ENCODE assay signal across 28 cellular contexts in the genomic region with DNA sequence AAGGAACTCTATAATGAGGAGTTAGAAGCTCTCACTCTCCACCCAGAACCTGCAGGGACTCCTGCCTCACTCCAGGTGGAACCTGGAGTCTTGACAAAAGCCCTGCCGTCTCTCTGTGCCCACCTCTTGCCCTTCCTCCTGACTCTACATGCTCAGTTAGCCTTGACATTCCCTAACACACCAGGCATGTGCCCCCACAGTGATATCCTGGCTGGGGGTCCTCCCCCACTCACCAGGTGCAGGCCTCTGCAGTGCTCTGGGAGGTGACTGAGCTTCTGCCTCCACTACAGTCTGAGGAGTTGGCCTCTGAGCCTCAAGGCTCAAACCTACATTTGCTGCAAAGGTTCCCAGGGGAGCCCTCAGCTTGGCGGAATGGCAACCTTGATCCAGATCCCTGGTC.
"Had no signal": no experiment of that assay in that cellular context is flagged by ENCODE, and none has a peak within 500 bp of the region (broad histone marks: within the 10 kb centered on the region; RNA-seq: fewer than 3 reads in every experiment).

No MANE protein-coding gene starts in this region.

- H3K9me3 Mint-ChIP-seq: stimulated activated naive CD8-positive, alpha-beta T cell treated with anti-CD3 and anti-CD28 coated beads, Interleukin-15, Interleukin-2, amounts not matched to agents 100 ng/mL and 50 ng/mL, for 24 hours; type B pancreatic cell had no signal

- H3K36me3 Mint-ChIP-seq: stimulated activated effector memory CD8-positive, alpha-beta T cell treated with anti-CD3 and anti-CD28 coated beads, Interleukin-12 subunit alpha, Interleukin-12 subunit beta, amount 100 ng/mL, for 72 hours; stimulated activated memory B cell treated with anti-CD40 and anti-IgM and Interleukin-4, amounts not matched to agents 10 μg/mL and 1 μg/mL and 100 μg/mL, for 72 hours; stimulated activated naive B cell treated with anti-CD40 and anti-IgM and Interleukin-4, amounts not matched to agents 10 μg/mL and 1 μg/mL and 100 μg/mL, for 72 hours; type B pancreatic cell had no signal

- DNase-seq: stimulated activated CD4-positive, alpha-beta T cell treated with anti-CD3 and anti-CD28 coated beads, Interleukin-2, amount 100 ng/mL, for 48 hours; stimulated activated CD4-positive, alpha-beta T cell treated with anti-CD3 and anti-CD28 coated beads, Interleukin-4, amount 100 ng/mL, for 1 hour; stimulated activated CD4-positive, alpha-beta T cell treated with anti-CD3 and anti-CD28 coated beads, Interleukin-4, amount 100 ng/mL, for 24 hours; stimulated activated CD4-positive, alpha-beta T cell treated with anti-CD3 and anti-CD28 coated beads, Interleukin-4, amount 100 ng/mL, for 4 hours; stimulated activated CD8-positive, alpha-beta memory T cell treated with anti-CD3 and anti-CD28 coated beads, Interleukin-4, amount 100 ng/mL, for 48 hours; stimulated activated naive B cell treated with anti-CD40 and anti-IgM and Interleukin-4, amounts not matched to agents 10 μg/mL and 1 μg/mL and 100 μg/mL, for 72 hours; stimulated activated naive CD4-positive, alpha-beta T cell; stimulated activated naive CD4-positive, alpha-beta T cell treated with Interleukin-2 at 50 U/mL for 16 hours; stimulated activated naive CD8-positive, alpha-beta T cell treated with anti-CD3 and anti-CD28 coated beads, Interleukin-15, amount 100 ng/mL, for 72 hours; stimulated activated naive CD8-positive, alpha-beta T cell treated with anti-CD3 and anti-CD28 coated beads, Interleukin-15, Interleukin-2, amounts not matched to agents 100 U/mL and 50 U/mL, for 24 hours; stomach; substantia nigra; testis; thyroid gland; tibial artery; transverse colon; trophoblast cell; upper lobe of left lung; upper lobe of right lung; uterus had no signal

- H3K4me3 Mint-ChIP-seq: stimulated activated effector memory CD8-positive, alpha-beta T cell treated with anti-CD3 and anti-CD28 coated beads, Interleukin-12 subunit alpha, Interleukin-12 subunit beta, amount 100 ng/mL, for 72 hours; stimulated activated memory B cell treated with anti-CD40 and anti-IgM and Interleukin-4, amounts not matched to agents 10 μg/mL and 1 μg/mL and 100 μg/mL, for 72 hours; stimulated activated naive B cell treated with anti-CD40 and anti-IgM and Interleukin-4, amounts not matched to agents 10 μg/mL and 1 μg/mL and 100 μg/mL, for 72 hours; stimulated activated naive CD8-positive, alpha-beta T cell treated with anti-CD3 and anti-CD28 coated beads, Interleukin-15, amount 100 ng/mL, for 72 hours; stimulated activated naive CD8-positive, alpha-beta T cell treated with anti-CD3 and anti-CD28 coated beads, Interleukin-15, Interleukin-2, amounts not matched to agents 100 ng/mL and 50 ng/mL, for 24 hours; type B pancreatic cell had no signal

- H3K4me1 ChIP-seq: stomach, suprapubic skin, thyroid gland, tibial artery, tibial nerve, transverse colon, upper lobe of right lung, uterus had no signal

- H3K36me3 ChIP-seq: stomach, suprapubic skin, thoracic aorta, thyroid gland, tibial artery, tibial nerve, transverse colon, upper lobe of left lung, upper lobe of right lung, uterus, vagina had no signal

- H3K27me3 ChIP-seq: suprapubic skin, testis, thyroid gland, tibial nerve, transverse colon, upper lobe of left lung, upper lobe of right lung, uterus, vagina had no signal

- H3K27ac ChIP-seq: stomach, suprapubic skin, testis, thoracic aorta, thyroid gland, tibial artery, tibial nerve, transverse colon, upper lobe of left lung, upper lobe of right lung, uterus, vagina had no signal

- H3K27me3 Mint-ChIP-seq: stimulated activated naive CD8-positive, alpha-beta T cell treated with anti-CD3 and anti-CD28 coated beads, Interleukin-15, amount 100 ng/mL, for 72 hours; type B pancreatic cell had no signal

- H3K4me1 Mint-ChIP-seq: stimulated activated effector memory CD8-positive, alpha-beta T cell treated with anti-CD3 and anti-CD28 coated beads, Interleukin-12 subunit alpha, Interleukin-12 subunit beta, amount 100 ng/mL, for 72 hours; stimulated activated memory B cell treated with anti-CD40 and anti-IgM and Interleukin-4, amounts not matched to agents 10 μg/mL and 1 μg/mL and 100 μg/mL, for 72 hours; stimulated activated naive B cell treated with anti-CD40 and anti-IgM and Interleukin-4, amounts not matched to agents 10 μg/mL and 1 μg/mL and 100 μg/mL, for 72 hours; stimulated activated naive CD8-positive, alpha-beta T cell treated with anti-CD3 and anti-CD28 coated beads, Interleukin-15, amount 100 ng/mL, for 72 hours had no signal

- ATAC-seq: stimulated activated effector memory CD8-positive, alpha-beta T cell treated with anti-CD3 and anti-CD28 coated beads, Interleukin-12 subunit alpha, Interleukin-12 subunit beta, amount 100 ng/mL, for 72 hours; stimulated activated memory B cell treated with anti-CD40 and anti-IgM and Interleukin-4, amounts not matched to agents 10 μg/mL and 1 μg/mL and 100 μg/mL, for 72 hours; stimulated activated naive B cell treated with anti-CD40 and anti-IgM and Interleukin-4, amounts not matched to agents 10 μg/mL and 1 μg/mL and 100 μg/mL, for 72 hours; stimulated activated naive CD8-positive, alpha-beta T cell treated with anti-CD3 and anti-CD28 coated beads, Interleukin-15, amount 100 ng/mL, for 72 hours; stimulated activated naive CD8-positive, alpha-beta T cell treated with anti-CD3 and anti-CD28 coated beads, Interleukin-15, Interleukin-2, amounts not matched to agents 100 U/mL and 50 U/mL, for 24 hours; upper lobe of right lung had no signal

- H3K27ac Mint-ChIP-seq: stimulated activated effector memory CD8-positive, alpha-beta T cell treated with anti-CD3 and anti-CD28 coated beads, Interleukin-12 subunit alpha, Interleukin-12 subunit beta, amount 100 ng/mL, for 72 hours; stimulated activated memory B cell treated with anti-CD40 and anti-IgM and Interleukin-4, amounts not matched to agents 10 μg/mL and 1 μg/mL and 100 μg/mL, for 72 hours; stimulated activated naive B cell treated with anti-CD40 and anti-IgM and Interleukin-4, amounts not matched to agents 10 μg/mL and 1 μg/mL and 100 μg/mL, for 72 hours; stimulated activated naive CD8-positive, alpha-beta T cell treated with anti-CD3 and anti-CD28 coated beads, Interleukin-15, Interleukin-2, amounts not matched to agents 100 ng/mL and 50 ng/mL, for 24 hours; type B pancreatic cell had no signal

- H3K4me3 ChIP-seq: stomach, suprapubic skin, testis, thoracic aorta, thyroid gland, tibial artery, tibial nerve, transverse colon, upper lobe of left lung, upper lobe of right lung, uterus, vagina had no signal

- H3K9me3 ChIP-seq: testis, thoracic aorta, thyroid gland, tibial artery, transverse colon, upper lobe of left lung, upper lobe of right lung, uterus, vagina had no signal
